8 cellular contexts compared by ENCODE assay signal in the genomic region with DNA sequence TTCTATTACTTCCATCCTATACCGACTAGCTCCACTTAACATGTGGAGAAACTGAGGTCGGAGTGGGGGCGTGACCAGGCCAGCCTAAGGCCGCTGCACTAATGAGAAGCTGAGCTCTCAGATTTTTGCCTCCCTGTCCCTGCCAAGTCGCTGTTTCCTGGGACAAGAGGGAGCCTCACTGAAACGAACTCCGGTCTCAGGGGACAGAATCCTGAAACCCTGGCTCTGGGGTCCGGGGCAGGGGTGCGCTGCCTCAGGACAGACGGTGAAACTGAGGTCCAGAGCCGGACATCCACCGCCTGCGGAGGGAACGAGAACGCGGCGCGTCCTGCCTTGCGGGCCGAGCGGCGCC. TPM values are rescaled to one million over a fixed set of nuclear protein-coding genes. Genes with fewer than 3 reads are reported as not detected.
DNase-seq lines count a peak whose midpoint lies in the region; ATAC-seq, FAIRE-seq and TF ChIP-seq lines count a peak whose summit lies in the region.

No MANE protein-coding gene starts in this region.

- peaks cover 18% of the 10 kb centered on the region for H3K4me1 ChIP-seq in ACC112 (ENCODE audit: control insufficient read depth, insufficient read depth, low read length, unreplicated experiment)
- peaks cover 13% of the 10 kb centered on the region for H3K4me1 ChIP-seq in ectodermal cell (ENCODE audit: control insufficient read depth, insufficient read depth, low read length)
- H3K4me1 ChIP-seq in muscle layer of colon (ENCODE audit: insufficient read depth, low read length) = peaks cover 25% of the 10 kb centered on the region

- H3K79me2 ChIP-seq in ACC112 (ENCODE audit: control insufficient read depth, insufficient read depth, low read length, unreplicated experiment) = peaks cover 20% of the 10 kb centered on the region

- H2AFZ ChIP-seq in ACC112 (ENCODE audit: low read length, unreplicated experiment) = peak overlapping the region; percentile 94

- H3K27me3 ChIP-seq in ACC112 (ENCODE audit: insufficient read depth, low read length) (no peaks in the 10 kb centered on the region), ectodermal cell (ENCODE audit: control insufficient read depth, insufficient read depth, low read length, poor library complexity, severe bottlenecking) (peaks cover 39% of the 10 kb centered on the region), muscle layer of colon (ENCODE audit: control insufficient read depth in 1 of 2, insufficient read depth in 2 of 2, low read length in 2 of 2) (no peaks in the 10 kb centered on the region)

- H3K9ac ChIP-seq in muscle layer of colon (ENCODE audit: low read length) = peak overlapping the region; percentile 79

- H3K9me3 ChIP-seq in ectodermal cell (ENCODE audit: control insufficient read depth, low read length) = no peaks in the 10 kb centered on the region
- no peaks in the 10 kb centered on the region for H3K9me3 ChIP-seq in muscle layer of colon (ENCODE audit: low read length)

- peak overlapping the region; percentile 40 for H3K27ac ChIP-seq in ACC112 (ENCODE audit: low read depth, low read length)
- no peak overlapping the region for H3K27ac ChIP-seq in ectodermal cell (ENCODE audit: insufficient read depth, low read depth, low read length, poor library complexity, severe bottlenecking)
- peak overlapping the region; percentile 78 for H3K27ac ChIP-seq in muscle layer of colon (ENCODE audit: low read depth, low read length)

- 10% methylated on average over 22 of the region's 22 CpGs for WGBS in ectodermal cell, 2 experiments

- ATAC-seq in HG02840 (IDR thresholded peaks at IDR 0.05; ENCODE audit: low FRiP score, unreplicated experiment) (no peak), HG02852 (IDR thresholded peaks at IDR 0.05; ENCODE audit: unreplicated experiment) (no peak)

- H3K36me3 ChIP-seq in ACC112 (ENCODE audit: insufficient read depth, low read length) (no peaks in the 10 kb centered on the region), ectodermal cell (ENCODE audit: control insufficient read depth, insufficient read depth, low read length) (no peaks in the 10 kb centered on the region), muscle layer of colon (ENCODE audit: insufficient read depth, low read length) (peaks cover 2% of the 10 kb centered on the region)

- no peak for TF ChIP-seq POLR2A in NB4 (IDR thresholded peaks at IDR 0.05; ENCODE audit: extremely low read depth, insufficient read length)

- no peak for FAIRE-seq in RCC 7860 (lab: Jason Lieb, UNC)

- TF ChIP-seq CTCF in NB4 (IDR thresholded peaks at IDR 0.05; ENCODE audit: low read depth, low read length) = no peak

- H3K4me3 ChIP-seq in ACC112 (ENCODE audit: low read depth, low read length) (peak overlapping the region; percentile 88), NB4 (ENCODE audit: low read depth, low read length) (peak overlapping the region; percentile 49), ectodermal cell (ENCODE audit: insufficient read depth, low read depth, low read length) (peak overlapping the region; percentile 54), muscle layer of colon (ENCODE audit: low read depth in 1 of 2, low read length in 2 of 2) (peak overlapping the region; percentile 35 to 75)

- DNase-seq in NB4 (ENCODE audit: low read depth) (no peak), GM19238 (ENCODE audit: insufficient read length, low spot score) (no peak), RCC 7860 (ENCODE audit: low spot score) (no peak)

RNA-seq across cellular contexts. Expression of a gene that starts 0.2 kb away (rescaled TPM):
- 29.3 TPM for polyA plus RNA-seq in ectodermal cell (2013, experiment 1 of 4)
- 28.4 TPM for polyA plus RNA-seq in ectodermal cell (2013, experiment 2 of 4)
- polyA plus RNA-seq in ectodermal cell (2013, experiment 3 of 4) = 31.7 TPM
- 39.4 TPM for polyA plus RNA-seq in ectodermal cell (2013, experiment 4 of 4)

RNA-seq across cellular contexts. Expression of a gene that starts 31.0 kb away (rescaled TPM):
- 0.46 TPM for polyA plus RNA-seq in ectodermal cell (2013, experiment 1 of 4)
- 0.55 TPM for polyA plus RNA-seq in ectodermal cell (2013, experiment 2 of 4)
- 0.96 TPM for polyA plus RNA-seq in ectodermal cell (2013, experiment 3 of 4)
- 0.69 TPM for polyA plus RNA-seq in ectodermal cell (2013, experiment 4 of 4)

RNA-seq across cellular contexts. Expression of a gene that starts 49.1 kb away (rescaled TPM):
- polyA plus RNA-seq in ectodermal cell (2013, experiment 1 of 4) = 77.6 TPM
- 96.9 TPM for polyA plus RNA-seq in ectodermal cell (2013, experiment 2 of 4)
- polyA plus RNA-seq in ectodermal cell (2013, experiment 3 of 4) = 82.8 TPM
- polyA plus RNA-seq in ectodermal cell (2013, experiment 4 of 4) = 95.1 TPM
